ENCODE assay signal across 25 cellular contexts in genomic region chr2:11043245-11043644, GRCh38.
DNase-seq lines count a peak whose midpoint lies in the region; ATAC-seq, FAIRE-seq and TF ChIP-seq lines count a peak whose summit lies in the region.
"Had no signal": no experiment of that assay in that cellular context is flagged by ENCODE, and none has a peak within 500 bp of the region (broad histone marks: within the 10 kb centered on the region; RNA-seq: fewer than 3 reads in every experiment).

No MANE protein-coding gene starts in this region.

- TF ChIP-seq CTCF in endodermal cell (conservative IDR thresholded peaks at IDR 0.05) = no peak
- TF ChIP-seq CTCF in left lung (IDR thresholded peaks at IDR 0.05) = no peak

- DNase-seq in NCI-H1694 (lab: John Stamatoyannopoulos, UW) (peak; percentile 21), NCI-H2171 (lab: John Stamatoyannopoulos, UW) (peak; percentile 23), endodermal cell (peak; percentile 17), urothelium cell line (ENCODE audit: low spot score) (no peak), RCC 7860 (ENCODE audit: low spot score) (no peak), left lung (no peak), superior temporal gyrus (ENCODE audit: extremely low spot score) (no peak)
- DNase-seq: 8988T; ACHN; AML-193; BE2C; CD4-positive, alpha-beta T cell; CD8-positive, alpha-beta memory T cell; DMS153; DND-41; GM23248; H7; HCEC 1CT had no signal

- peaks cover 17% of the 10 kb centered on the region for H3K9me3 Mint-ChIP-seq in endodermal cell
- H3K9me3 Mint-ChIP-seq: CD4-positive, alpha-beta T cell had no signal

- H3K36me3 ChIP-seq in endodermal cell (ENCODE audit: control insufficient read depth, insufficient read depth, low read length) (no peaks in the 10 kb centered on the region), left lung (no peaks in the 10 kb centered on the region)
- H3K36me3 ChIP-seq: BE2C; BLaER1 treated with 17β-estradiol and CSF1 and Interleukin-3, amounts not matched to agents 10 nM and 100 nM had no signal

- peak; percentile 40 for FAIRE-seq in urothelium cell line (lab: Jason Lieb, UNC)
- FAIRE-seq in RCC 7860 (lab: Jason Lieb, UNC) = no peak
- FAIRE-seq: A549, D721Med, G401.6, GM12892, H1 had no signal

- H3K27me3 Mint-ChIP-seq in endodermal cell (ENCODE audit: insufficient read depth) = no peaks in the 10 kb centered on the region

- H3K4me3 ChIP-seq in endodermal cell (ENCODE audit: low read length) = no peak overlapping the region
- H3K4me3 ChIP-seq in left lung = no peak overlapping the region
- H3K4me3 ChIP-seq: A549; BLaER1 treated with 17β-estradiol and CSF1 and Interleukin-3, amounts not matched to agents 10 nM and 100 nM; GM23248 had no signal

- no peak for ATAC-seq in left lung
- ATAC-seq: A549 had no signal

- H3K4me3 Mint-ChIP-seq in endodermal cell = no peak overlapping the region
- H3K4me3 Mint-ChIP-seq: CD14-positive monocyte; CD4-positive, alpha-beta T cell; CD8-positive, alpha-beta memory T cell had no signal

- H3K9ac ChIP-seq in endodermal cell (ENCODE audit: extremely low read depth, low read length, poor library complexity, severe bottlenecking) = no peak overlapping the region
- H3K9ac ChIP-seq: BLaER1 treated with 17β-estradiol and CSF1 and Interleukin-3, amounts not matched to agents 10 nM and 100 nM; GM23248 had no signal

- 77% methylated on average over 2 of the region's 2 CpGs; no CpG with 5 or more reads in 1 of the 2 experiments for WGBS in endodermal cell (ENCODE audit: insufficient coverage in 1 of 2, insufficient read length in 1 of 2), 2 experiments

- H3K36me3 Mint-ChIP-seq in endodermal cell (ENCODE audit: low read depth) = no peaks in the 10 kb centered on the region
- H3K36me3 Mint-ChIP-seq: CD14-positive monocyte had no signal

- no peaks in the 10 kb centered on the region for H3K4me1 ChIP-seq in endodermal cell (ENCODE audit: control insufficient read depth, insufficient read depth, low read length)
- no peaks in the 10 kb centered on the region for H3K4me1 ChIP-seq in left lung
- H3K4me1 ChIP-seq: A549; BE2C; BLaER1 treated with 17β-estradiol and CSF1 and Interleukin-3, amounts not matched to agents 10 nM and 100 nM had no signal

- no peak overlapping the region for H3K27ac ChIP-seq in endodermal cell (ENCODE audit: low read depth, low read length)
- H3K27ac ChIP-seq in left lung = no peak overlapping the region
- H3K27ac ChIP-seq: A549; BLaER1 treated with 17β-estradiol and CSF1 and Interleukin-3, amounts not matched to agents 10 nM and 100 nM; GM23248 had no signal

- no peaks in the 10 kb centered on the region for H3K4me1 Mint-ChIP-seq in endodermal cell
- H3K4me1 Mint-ChIP-seq: CD14-positive monocyte; CD8-positive, alpha-beta memory T cell had no signal

- H3K27ac Mint-ChIP-seq in endodermal cell = no peak overlapping the region
- H3K27ac Mint-ChIP-seq: CD14-positive monocyte; CD4-positive, alpha-beta T cell; CD8-positive, alpha-beta memory T cell had no signal

- H3K27me3 ChIP-seq in endodermal cell (ENCODE audit: control insufficient read depth, insufficient read depth, low read length, poor library complexity, severe bottlenecking) = no peaks in the 10 kb centered on the region
- H3K27me3 ChIP-seq in left lung = peaks cover 0 to 9% of the 10 kb centered on the region in 2 donors
- H3K27me3 ChIP-seq: BE2C; BLaER1 treated with 17β-estradiol and CSF1 and Interleukin-3, amounts not matched to agents 10 nM and 100 nM had no signal

- intact Hi-C loops in left lung (cut with DNase I) = no loop called here

- H3K9me3 ChIP-seq in endodermal cell (ENCODE audit: control insufficient read depth, low read length) (peaks cover 14% of the 10 kb centered on the region), left lung (peaks cover 0 to 15% of the 10 kb centered on the region in 2 donors)
- H3K9me3 ChIP-seq: BE2C had no signal

Comparison
In these comparisons a context has a peak if more than half of its experiments do, and no peak if none do; other contexts are left out.
1. DNase-seq: peak in NCI-H1694 (single experiment), NCI-H2171 (single experiment) and endodermal cell (single experiment); none in urothelium cell line (single experiment), RCC 7860 (single experiment), left lung (0 of 2) and superior temporal gyrus (single experiment).